In genomic region chr15:75347222-75348033, GRCh38 we compare ENCODE assay signal across 1 cellular context.
TF ChIP-seq lines count a peak whose summit lies in the region.

No MANE protein-coding gene starts in this region.

TF ChIP-seq in HEK293, 187 proteins besides CTCF, POLR2A, EP300 and RAD21 (continued from another document and continues in another):
- peak; percentile 79 for TF ChIP-seq ZSCAN5A (tag by site-specific recombination; IDR thresholded peaks at IDR 0.05)
- 0 out of 2 replicates have a peak, but pooled peaks have one; percentile 36 for TF ChIP-seq YY1 (tag by site-specific recombination; IDR thresholded peaks at IDR 0.05)
- TF ChIP-seq ZSCAN23 (tag by site-specific recombination; IDR thresholded peaks at IDR 0.05): peak; percentile 74; the same call in 1 of the 2 replicates
- no peak for TF ChIP-seq ZNF670 (tag by site-specific recombination; IDR thresholded peaks at IDR 0.05; ENCODE audit: low read depth)
- TF ChIP-seq ZNF785 (tag by site-specific recombination; IDR thresholded peaks at IDR 0.05): no peak; the same call in 1 of the 2 replicates
- no peak for TF ChIP-seq ATF2 (tag by site-specific recombination; IDR thresholded peaks at IDR 0.05; ENCODE audit: low read depth)
- TF ChIP-seq PRDM2 (tag by site-specific recombination; IDR thresholded peaks at IDR 0.05; ENCODE audit: borderline replicate concordance): no peak
- TF ChIP-seq BCL11A (tag by site-specific recombination; IDR thresholded peaks at IDR 0.05; ENCODE audit: low read depth): peak; percentile 45; the same call in 1 of the 2 replicates
- peak; percentile 92 for TF ChIP-seq ZNF76 (tag by site-specific recombination; IDR thresholded peaks at IDR 0.05; ENCODE audit: borderline replicate concordance, low read depth)
- TF ChIP-seq PBX3 (CRISPR knock-in tag; IDR thresholded peaks at IDR 0.05): no peak; the same call in 1 of the 2 replicates
- TF ChIP-seq ZNF843 (tag by site-specific recombination; IDR thresholded peaks at IDR 0.05): peak; percentile 70; the same call in 1 of the 2 replicates
- TF ChIP-seq KLF16 (tag by site-specific recombination; IDR thresholded peaks at IDR 0.05): peak; percentile 98
- no peak for TF ChIP-seq PRDM1 (tag by site-specific recombination; IDR thresholded peaks at IDR 0.05)
- TF ChIP-seq SETDB1 (IDR thresholded peaks at IDR 0.05; ENCODE audit: insufficient read length, low read length): no peak
- TF ChIP-seq ZNF324 (tag by site-specific recombination; IDR thresholded peaks at IDR 0.05): peak; percentile 74; the same call in 1 of the 2 replicates
- no peak for TF ChIP-seq HOXC10 (CRISPR knock-in tag; IDR thresholded peaks at IDR 0.05)
- no peak for TF ChIP-seq ZNF155 (tag by site-specific recombination; IDR thresholded peaks at IDR 0.05)
- no peak for TF ChIP-seq ZNF350 (tag by site-specific recombination; IDR thresholded peaks at IDR 0.05)
- TF ChIP-seq ZNF433 (tag by site-specific recombination; IDR thresholded peaks at IDR 0.05; ENCODE audit: low read depth): no peak
- TF ChIP-seq ZFP37 (tag by site-specific recombination; IDR thresholded peaks at IDR 0.05): peak; percentile 94
- peak; percentile 84 for TF ChIP-seq ZNF24 (tag by site-specific recombination; IDR thresholded peaks at IDR 0.05)
- TF ChIP-seq ZNF776 (tag by site-specific recombination; IDR thresholded peaks at IDR 0.05; ENCODE audit: borderline replicate concordance): no peak
- TF ChIP-seq KLF8 (tag by site-specific recombination; IDR thresholded peaks at IDR 0.05): peak; percentile 99
- peak; percentile 96 for TF ChIP-seq SP3 (tag by site-specific recombination; IDR thresholded peaks at IDR 0.05)
- TF ChIP-seq ZNF488 (tag by site-specific recombination; IDR thresholded peaks at IDR 0.05): no peak
- no peak for TF ChIP-seq ZNF830 (tag by site-specific recombination; IDR thresholded peaks at IDR 0.05; ENCODE audit: low read depth)
- no peak for TF ChIP-seq TRIM28 (IDR thresholded peaks at IDR 0.05; ENCODE audit: borderline replicate concordance, low read length)
- no peak for TF ChIP-seq ZNF175 (tag by site-specific recombination; IDR thresholded peaks at IDR 0.05)
- TF ChIP-seq ZNF837 (tag by site-specific recombination; IDR thresholded peaks at IDR 0.05): 0 out of 2 replicates have a peak, but pooled peaks have one; percentile 16
- TF ChIP-seq ZNF521 (tag by site-specific recombination; IDR thresholded peaks at IDR 0.05): no peak
- TF ChIP-seq ZXDB (tag by site-specific recombination; IDR thresholded peaks at IDR 0.05): peak; percentile 96
- TF ChIP-seq ZBTB49 (tag by site-specific recombination; IDR thresholded peaks at IDR 0.05; ENCODE audit: low read depth): no peak
- TF ChIP-seq KLF1 (tag by site-specific recombination; IDR thresholded peaks at IDR 0.05): peak; percentile 97
- TF ChIP-seq BCL11B (tag by site-specific recombination; IDR thresholded peaks at IDR 0.05; ENCODE audit: low read depth): peak; percentile 13; the same call in 1 of the 2 replicates
- peak; percentile 91 for TF ChIP-seq ZNF391 (tag by site-specific recombination; IDR thresholded peaks at IDR 0.05; ENCODE audit: borderline replicate concordance, low read depth)
- no peak for TF ChIP-seq ZNF624 (tag by site-specific recombination; IDR thresholded peaks at IDR 0.05)
- TF ChIP-seq ZSCAN18 (tag by site-specific recombination; IDR thresholded peaks at IDR 0.05): peak; percentile 58; the same call in 1 of the 2 replicates
- TF ChIP-seq HOXD13 (CRISPR knock-in tag; IDR thresholded peaks at IDR 0.05; ENCODE audit: borderline replicate concordance): no peak
- no peak for TF ChIP-seq ZNF169 (tag by site-specific recombination; IDR thresholded peaks at IDR 0.05)
- peak; percentile 99 for TF ChIP-seq ZBTB20 (tag by site-specific recombination; IDR thresholded peaks at IDR 0.05)
- TF ChIP-seq PRDM10 (tag by site-specific recombination; IDR thresholded peaks at IDR 0.05): peak; percentile 76
- peak; percentile 91 for TF ChIP-seq KLF17 (tag by site-specific recombination; IDR thresholded peaks at IDR 0.05)
